28 cellular contexts compared by ENCODE assay signal in the genomic region with DNA sequence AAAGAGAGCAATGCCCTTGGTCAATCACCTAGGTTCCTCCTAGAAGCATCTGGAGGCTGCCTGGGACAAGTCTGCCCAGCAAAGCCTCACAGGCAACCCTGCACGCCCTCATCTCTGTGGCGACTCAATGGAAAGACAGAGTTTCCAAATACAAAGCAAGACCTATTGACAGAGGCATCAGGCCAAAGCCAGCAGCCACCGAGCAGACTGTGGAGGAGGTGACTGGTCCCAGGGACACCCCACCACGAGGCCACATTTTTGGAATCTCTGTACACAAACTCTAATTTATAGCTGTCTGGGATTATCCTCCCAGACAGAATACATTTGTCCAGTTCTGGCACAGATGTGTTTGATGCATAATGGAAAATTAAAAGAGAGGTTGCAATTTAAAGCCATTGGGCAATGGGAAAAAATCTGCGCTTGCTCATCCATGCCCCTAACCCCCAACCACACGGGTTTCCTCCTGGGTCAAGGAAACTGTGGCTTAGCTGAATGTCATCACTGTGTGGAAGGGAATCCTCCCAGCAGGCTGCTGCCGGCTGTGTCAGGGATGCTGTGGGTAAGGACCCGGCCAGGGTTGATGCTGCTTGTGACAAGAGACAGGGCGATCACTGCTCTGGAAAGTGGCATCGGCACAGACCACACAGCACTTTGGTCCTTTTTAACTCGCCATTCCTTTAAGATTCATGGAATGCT. TPM values are rescaled to one million over a fixed set of nuclear protein-coding genes. Genes with fewer than 3 reads are reported as not detected.
DNase-seq lines count a peak whose midpoint lies in the region; ATAC-seq, FAIRE-seq and TF ChIP-seq lines count a peak whose summit lies in the region.
"Had no signal": no experiment of that assay in that cellular context is flagged by ENCODE, and none has a peak within 500 bp of the region (broad histone marks: within the 10 kb centered on the region; RNA-seq: fewer than 3 reads in every experiment).

No MANE protein-coding gene starts in this region.

- no peaks in the 10 kb centered on the region for H3K27me3 Mint-ChIP-seq in astrocyte (ENCODE audit: low read depth, unreplicated experiment)
- H3K27me3 Mint-ChIP-seq in MCF 10A (ENCODE audit: insufficient read depth, unreplicated experiment), result no peaks in the 10 kb centered on the region
- H3K27me3 Mint-ChIP-seq: activated CD4-positive, alpha-beta memory T cell treated with anti-CD3 and anti-CD28 coated beads for 36 hours had no signal

- H3K4me1 ChIP-seq in astrocyte (ENCODE audit: insufficient read depth, low read length), result peaks cover 11% of the 10 kb centered on the region
- H3K4me1 ChIP-seq in tibial artery, result peaks cover 0 to 72% (median 39%) of the 10 kb centered on the region in 4 donors
- H3K4me1 ChIP-seq: breast epithelium had no signal

- intact Hi-C loops in tibial artery (cut with DNase I; ENCODE audit: low total_unique reads) (no loop called here), MCF 10A (cut with micrococcal nuclease) (no loop called here)

- H3K27me3 ChIP-seq in astrocyte (ENCODE audit: insufficient read depth, low read length) (no peaks in the 10 kb centered on the region), tibial artery (no peaks in the 10 kb centered on the region)

- DNase-seq in MV-4-11 (lab: John Stamatoyannopoulos, UW), result peak; percentile 40
- peak; percentile 19 for DNase-seq in astrocyte (ENCODE audit: low read depth)
- DNase-seq in myocyte (ENCODE audit: low read depth), result peak; percentile 32
- peak in 1 of 2 donors; percentile 77 for DNase-seq in tibial artery
- DNase-seq in SIG-M5 (lab: John Stamatoyannopoulos, UW), result no peak
- no peak for DNase-seq in MCF 10A (ENCODE audit: unreplicated experiment)
- DNase-seq: activated CD4-positive, alpha-beta memory T cell treated with anti-CD3 and anti-CD28 coated beads for 36 hours; activated effector memory CD4-positive, alpha-beta T cell treated with anti-CD3 and anti-CD28 coated beads, Interleukin-2, amount 50 U/mL, for 16 hours; CD8-positive, alpha-beta T cell; DMS 273 treated with DMSO at 0.1 percent for 48 hours; HFFc6; NCI-H1417 treated with DMSO at 0.1 percent for 48 hours; NCI-H2081 treated with DMSO at 0.1 percent for 48 hours; NCI-H345; occipital lobe; SHP77 treated with DMSO at 0.1 percent for 48 hours; stimulated activated CD4-positive, alpha-beta T cell treated with anti-CD3 and anti-CD28 coated beads, Interleukin-4, amount 100 ng/mL, for 1 hour; SW 1271 had no signal

- H3K27ac ChIP-seq in astrocyte (ENCODE audit: low read depth, low read length), result no peak overlapping the region
- peak overlapping the region; percentile 71 to 84 for H3K27ac ChIP-seq in tibial artery
- H3K27ac ChIP-seq: breast epithelium had no signal

- no peak for ATAC-seq in HG02884 (IDR thresholded peaks at IDR 0.05; ENCODE audit: unreplicated experiment)
- ATAC-seq: CD8-positive, alpha-beta T cell; stimulated activated memory B cell treated with anti-CD40 and anti-IgM and Interleukin-4, amounts not matched to agents 10 μg/mL and 1 μg/mL and 100 μg/mL, for 72 hours had no signal

- POLR2A ChIA-PET in MCF 10A (lab: Yijun Ruan, JAX), result no interaction called here

- no peak overlapping the region for H2AFZ ChIP-seq in astrocyte (ENCODE audit: low read depth, low read length)

- no TSS peak for BruUV-seq in MCF 10A (replicated peaks; lab: Mats Ljungman, UMichigan)

- H3K36me3 Mint-ChIP-seq in astrocyte (ENCODE audit: low read depth, unreplicated experiment) (peaks cover 10% of the 10 kb centered on the region), MCF 10A (ENCODE audit: insufficient read depth, unreplicated experiment) (no peaks in the 10 kb centered on the region)
- H3K36me3 Mint-ChIP-seq: activated CD4-positive, alpha-beta memory T cell treated with anti-CD3 and anti-CD28 coated beads for 36 hours; CD8-positive, alpha-beta T cell; stimulated activated memory B cell treated with anti-CD40 and anti-IgM and Interleukin-4, amounts not matched to agents 10 μg/mL and 1 μg/mL and 100 μg/mL, for 72 hours had no signal

- H3K36me3 ChIP-seq in astrocyte (ENCODE audit: insufficient read depth, low read length) (no peaks in the 10 kb centered on the region), tibial artery (no peaks in the 10 kb centered on the region)
- H3K36me3 ChIP-seq: breast epithelium had no signal

- no peak overlapping the region for H3K4me2 ChIP-seq in astrocyte (ENCODE audit: low read length)

- H3K9me3 Mint-ChIP-seq in astrocyte (ENCODE audit: unreplicated experiment) (no peaks in the 10 kb centered on the region), MCF 10A (ENCODE audit: unreplicated experiment) (no peaks in the 10 kb centered on the region)
- H3K9me3 Mint-ChIP-seq: activated CD4-positive, alpha-beta memory T cell treated with anti-CD3 and anti-CD28 coated beads for 36 hours; CD8-positive, alpha-beta T cell; HFFc6; stimulated activated memory B cell treated with anti-CD40 and anti-IgM and Interleukin-4, amounts not matched to agents 10 μg/mL and 1 μg/mL and 100 μg/mL, for 72 hours had no signal

- H3K79me2 ChIP-seq in astrocyte (ENCODE audit: insufficient read depth, low read length), result no peaks in the 10 kb centered on the region

- TF ChIP-seq CTCF in astrocyte (IDR thresholded peaks at IDR 0.05; ENCODE audit: insufficient read depth, low read depth, low read length), result no peak
- TF ChIP-seq CTCF in tibial artery (IDR thresholded peaks at IDR 0.05), result no peak
- no peak for TF ChIP-seq CTCF in MCF 10A (IDR thresholded peaks at IDR 0.05; ENCODE audit: unreplicated experiment)

- H3K4me1 Mint-ChIP-seq in astrocyte (ENCODE audit: low read depth, unreplicated experiment) (peaks cover 13% of the 10 kb centered on the region), MCF 10A (ENCODE audit: insufficient read depth, unreplicated experiment) (peaks cover 9% of the 10 kb centered on the region)

- H3K9ac ChIP-seq in astrocyte (ENCODE audit: low read length), result no peak overlapping the region

- H3K27ac Mint-ChIP-seq in astrocyte (ENCODE audit: unreplicated experiment), result no peak overlapping the region
- H3K27ac Mint-ChIP-seq in MCF 10A (ENCODE audit: low read depth, unreplicated experiment), result no peak overlapping the region
- H3K27ac Mint-ChIP-seq: activated CD4-positive, alpha-beta memory T cell treated with anti-CD3 and anti-CD28 coated beads for 36 hours; CD8-positive, alpha-beta T cell; HFFc6; stimulated activated memory B cell treated with anti-CD40 and anti-IgM and Interleukin-4, amounts not matched to agents 10 μg/mL and 1 μg/mL and 100 μg/mL, for 72 hours had no signal

- H3K9me3 ChIP-seq in astrocyte (ENCODE audit: insufficient read depth, low read depth, low read length) (no peaks in the 10 kb centered on the region), tibial artery (no peaks in the 10 kb centered on the region)
- H3K9me3 ChIP-seq: breast epithelium had no signal

- FAIRE-seq in astrocyte (lab: Jason Lieb, UNC), result no peak
- FAIRE-seq: G401.6, keratinocyte had no signal

- H3K4me3 Mint-ChIP-seq in astrocyte (ENCODE audit: unreplicated experiment) (no peak overlapping the region), MCF 10A (ENCODE audit: unreplicated experiment) (no peak overlapping the region)
- H3K4me3 Mint-ChIP-seq: activated CD4-positive, alpha-beta memory T cell treated with anti-CD3 and anti-CD28 coated beads for 36 hours; CD8-positive, alpha-beta T cell; HFFc6; stimulated activated memory B cell treated with anti-CD40 and anti-IgM and Interleukin-4, amounts not matched to agents 10 μg/mL and 1 μg/mL and 100 μg/mL, for 72 hours had no signal

- CTCF ChIA-PET in MCF 10A (lab: Yijun Ruan, JAX), result interaction anchor here (0.5 to 1.0 kb wide), 2 partner anchors 22 to 696 kb away, joined by 4 to 5 read pairs; no protein-coding TSS in a partner anchor

- H3K4me3 ChIP-seq in astrocyte (ENCODE audit: insufficient read depth, low read depth, low read length) (no peak overlapping the region), tibial artery (no peak overlapping the region)
- H3K4me3 ChIP-seq: breast epithelium, coronary artery had no signal

- H4K20me1 ChIP-seq in astrocyte (ENCODE audit: insufficient read depth, low read length), result no peaks in the 10 kb centered on the region

RNA-seq across cellular contexts. Expression of a gene that starts 14.3 kb away (rescaled TPM):
- total RNA-seq in astrocyte (23.7 and 32.8 TPM in 2 replicates), myocyte (0.51 and 0.88 TPM in 2 replicates), MCF 10A (2022) (0.42 TPM in 1 of 2 replicates, not detected in the other)
- 31.9 TPM for polyA plus RNA-seq in myocyte (2012)

RNA-seq across cellular contexts. Expression of a gene that starts 45.4 kb away (rescaled TPM):
- total RNA-seq in astrocyte (not detected in 2 replicates), myocyte (not detected in 2 replicates), MCF 10A (2022) (not detected in 2 replicates)
- not detected for polyA plus RNA-seq in myocyte (2012)
- total RNA-seq: activated CD4-positive, alpha-beta memory T cell treated with anti-CD3 and anti-CD28 coated beads for 36 hours; breast epithelium; CD8-positive, alpha-beta T cell; glomerular endothelial cell; HFFc6; lung microvascular endothelial cell; M059J; occipital lobe; renal cortical epithelial cell had no signal
- polyA plus RNA-seq: keratinocyte had no signal

Comparison
In these comparisons a context has a peak if more than half of its experiments do, and no peak if none do; other contexts are left out.
1. DNase-seq: peak in MV-4-11 (single experiment), astrocyte (single experiment) and myocyte (single experiment); none in SIG-M5 (single experiment) and MCF 10A (single experiment).
2. RNA of a gene that starts 14.3 kb away (total RNA-seq): 23.7 to 32.8 TPM in astrocyte; 0.51 to 0.88 TPM in myocyte and 0.42 TPM in MCF 10A; every median in the first group is over 10 times any median in the second.